Comparison of ENCODE assay signal across 1 cellular context in the genomic region with DNA sequence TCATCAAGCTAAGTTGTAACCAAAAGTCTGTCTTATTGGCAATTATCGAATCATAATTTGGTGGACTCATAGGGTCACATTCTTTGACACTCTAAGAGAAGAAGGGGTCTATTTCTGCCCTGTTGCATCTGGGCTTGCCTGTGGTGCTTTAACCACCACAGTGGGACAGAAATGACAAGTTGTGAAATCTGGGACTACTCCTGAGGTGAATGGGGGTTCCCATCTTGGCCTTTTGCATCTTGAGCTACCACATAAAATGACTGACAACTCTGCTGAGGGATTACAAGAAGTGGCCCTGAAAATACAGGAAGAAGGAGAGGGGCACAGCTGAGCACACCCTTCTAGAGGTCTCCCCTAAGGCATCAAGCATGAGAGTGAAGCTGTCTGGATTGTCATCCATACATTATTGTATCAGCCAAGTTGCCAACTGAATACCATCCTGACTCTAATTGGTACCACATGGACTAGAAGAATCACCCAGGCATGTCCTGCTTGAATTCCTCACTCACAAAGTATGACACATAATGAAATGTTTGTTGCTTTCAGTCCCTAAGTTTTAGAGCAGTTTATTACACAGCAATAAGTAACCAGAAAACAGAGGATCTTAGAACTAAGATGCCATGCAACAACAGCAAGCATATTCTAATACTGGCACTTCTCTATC.
TF ChIP-seq lines count a peak whose summit lies in the region.

No MANE protein-coding gene starts in this region.

TF ChIP-seq in SK-N-SH, 30 proteins besides CTCF, POLR2A, EP300 and RAD21:
- TF ChIP-seq FOXJ3 (CRISPR knock-in tag; IDR thresholded peaks at IDR 0.05) (no peak), TCF12 (IDR thresholded peaks at IDR 0.05) (peak; percentile 87), JUND (IDR thresholded peaks at IDR 0.05) (peak; percentile 35; the same call in 1 of the 2 replicates), NFIC (IDR thresholded peaks at IDR 0.05; ENCODE audit: borderline replicate concordance) (0 out of 2 replicates have a peak, but pooled peaks have one; percentile 5)
- TF ChIP-seq, protein P1, sequence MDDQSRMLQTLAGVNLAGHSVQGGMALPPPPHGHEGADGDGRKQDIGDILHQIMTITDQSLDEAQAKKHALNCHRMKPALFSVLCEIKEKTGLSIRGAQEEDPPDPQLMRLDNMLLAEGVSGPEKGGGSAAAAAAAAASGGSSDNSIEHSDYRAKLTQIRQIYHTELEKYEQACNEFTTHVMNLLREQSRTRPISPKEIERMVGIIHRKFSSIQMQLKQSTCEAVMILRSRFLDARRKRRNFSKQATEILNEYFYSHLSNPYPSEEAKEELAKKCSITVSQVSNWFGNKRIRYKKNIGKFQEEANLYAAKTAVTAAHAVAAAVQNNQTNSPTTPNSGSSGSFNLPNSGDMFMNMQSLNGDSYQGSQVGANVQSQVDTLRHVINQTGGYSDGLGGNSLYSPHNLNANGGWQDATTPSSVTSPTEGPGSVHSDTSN (IDR thresholded peaks at IDR 0.05) = peak; percentile 56
TF ChIP-seq in SK-N-SH: peak in this region for 4.
